In genomic region chr10:43260911-43261577, GRCh38 we compare ENCODE assay signal across 11 cellular contexts.
"Had no signal": no experiment of that assay in that cellular context is flagged by ENCODE, and none has a peak within 500 bp of the region (broad histone marks: within the 10 kb centered on the region; RNA-seq: fewer than 3 reads in every experiment).

No MANE protein-coding gene starts in this region.

- DNase-seq: activated T-cell treated with anti-CD3 and anti-CD28 coated beads, Interleukin-2, amount 50 U/mL, for 48 hours; foreskin keratinocyte; immature natural killer cell; stimulated activated CD4-positive, alpha-beta T cell treated with anti-CD3 and anti-CD28 coated beads, Interleukin-1b, Interleukin-23, amount 100 ng/mL, for 48 hours; tibial artery had no signal

- FAIRE-seq: colon had no signal

- H3K4me3 ChIP-seq: cardiac muscle cell, ovary, sigmoid colon, tibial artery, vagina had no signal

- H3K9me3 ChIP-seq: ovary, sigmoid colon, tibial artery, vagina had no signal

- H3K27ac ChIP-seq: cardiac muscle cell, foreskin keratinocyte, ovary, sigmoid colon, tibial artery, vagina had no signal

- H3K4me1 ChIP-seq: foreskin keratinocyte had no signal

- H3K27me3 ChIP-seq: ovary had no signal

- ATAC-seq: stimulated activated memory B cell treated with anti-CD40 and anti-IgM and Interleukin-4, amounts not matched to agents 10 μg/mL and 1 μg/mL and 100 μg/mL, for 72 hours had no signal

- H3K36me3 ChIP-seq: cardiac muscle cell, ovary, sigmoid colon, tibial artery, vagina had no signal
